In the genomic region with DNA sequence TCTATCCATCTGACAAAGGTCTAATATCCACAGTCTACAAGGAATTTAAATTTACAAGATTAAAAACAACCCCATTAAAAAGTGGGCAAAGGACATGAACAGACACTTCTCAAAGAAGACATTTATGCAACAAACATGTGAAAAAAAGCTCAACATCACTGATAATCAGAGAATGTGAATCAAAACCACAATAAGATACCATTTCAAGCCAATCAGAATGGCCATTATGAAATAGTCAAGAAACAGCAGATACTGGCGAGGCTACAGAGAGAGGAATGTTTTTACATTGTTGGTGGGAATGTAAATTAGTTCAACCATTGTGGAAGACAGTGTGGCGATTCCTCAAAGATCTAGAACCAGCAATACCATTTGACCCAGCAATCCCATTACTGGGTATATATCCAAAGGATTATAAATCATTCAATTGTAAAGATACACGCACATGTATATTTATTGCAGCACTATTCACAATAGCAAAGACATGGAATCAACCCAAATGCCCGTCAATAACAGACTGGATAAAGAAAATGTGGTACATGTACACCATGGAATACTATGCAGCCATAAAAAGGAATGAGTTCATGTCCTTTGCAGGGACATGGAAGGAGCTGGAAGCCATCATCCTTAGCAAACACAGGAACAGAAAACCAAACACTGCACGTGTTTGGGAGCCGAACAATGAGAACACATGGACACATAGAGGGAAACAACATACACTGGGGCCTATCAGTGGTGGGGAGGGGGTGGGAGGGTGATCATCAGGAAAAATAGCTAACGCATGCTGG, we compare ENCODE assay signal across 8 cellular contexts.
A peak's percentile ranks its signal among the peaks of the same experiment; 100 is the strongest.
DNase-seq lines count a peak whose midpoint lies in the region; ATAC-seq, FAIRE-seq and TF ChIP-seq lines count a peak whose summit lies in the region.
"Not testable (repeated sequence)": the region's sequence is repeated elsewhere in the genome, so short reads cannot be mapped to it uniquely, and the experiment has no call there.

No MANE protein-coding gene starts in this region.

- CTCF ChIA-PET in HEK293 (lab: Yijun Ruan, JAX), result interaction anchor here (0.7 kb wide), 1 partner anchor 1581 kb away, joined by 5 read pairs; no protein-coding TSS in a partner anchor
- CTCF ChIA-PET in K562 (lab: Yijun Ruan, JAX; ENCODE audit: low intra/inter-chr PET ratio); HepG2 (lab: Yijun Ruan, JAX; ENCODE audit: low intra/inter-chr PET ratio, low total read pairs): not testable (repeated sequence)

- POLR2A ChIA-PET in HEK293 (lab: Yijun Ruan, JAX); K562 (lab: Yijun Ruan, JAX); HepG2 (lab: Yijun Ruan, JAX): not testable (repeated sequence)

- not testable (repeated sequence) for H3K36me3 Mint-ChIP-seq in neural progenitor cell

- not testable (repeated sequence) for H3K9me3 ChIP-seq in HEK293 (ENCODE audit: control insufficient read depth, insufficient read depth, low read depth, low read length); K562 (replicated peaks; ENCODE audit: control insufficient read depth, insufficient read depth, low read depth, low read length); HepG2 (ENCODE audit: low read length); neural progenitor cell (ENCODE audit: low read depth)

- TF ChIP-seq POLR2A in K562 (conservative IDR thresholded peaks at IDR 0.05); HepG2 (IDR thresholded peaks at IDR 0.05; ENCODE audit: insufficient read depth in 1 of 2, low read depth in 2 of 2, low read length in 2 of 2): not testable (repeated sequence)

- TF ChIP-seq RAD21 in K562 (CRISPR knock-in tag; conservative IDR thresholded peaks at IDR 0.05 in 1 of 2, IDR thresholded peaks at IDR 0.05 in 1 of 2); HepG2 (CRISPR knock-in tag; IDR thresholded peaks at IDR 0.05): not testable (repeated sequence)

- not testable (repeated sequence) for H3K27me3 Mint-ChIP-seq in neural progenitor cell (ENCODE audit: insufficient read depth, low read depth)

- peaks cover 3 to 10% of the 10 kb centered on the region in 2 experiments; a peak in 2 of 5 replicates for H3K27me3 ChIP-seq in K562 (ENCODE audit: control insufficient read depth in 2 of 2, insufficient read depth in 2 of 2, low read length in 2 of 2)
- not testable (repeated sequence) for H3K27me3 ChIP-seq in HepG2 (ENCODE audit: control insufficient read depth in 1 of 2, insufficient read depth in 2 of 2, low read length in 2 of 2); neural progenitor cell

- TF ChIP-seq CTCF in D721Med (IDR thresholded peaks at IDR 0.05; ENCODE audit: insufficient read depth, missing control alignments); HEK293 (tag by site-specific recombination; IDR thresholded peaks at IDR 0.05); K562 (IDR thresholded peaks at IDR 0.05 in 2 of 3, conservative IDR thresholded peaks at IDR 0.05 in 1 of 3; ENCODE audit: insufficient read depth in 2 of 3, low read depth in 1 of 3, low read length in 3 of 3); fibroblast of the aortic adventitia (IDR thresholded peaks at IDR 0.05; ENCODE audit: insufficient read depth, low read length); HepG2 (CRISPR knock-in tag; IDR thresholded peaks at IDR 0.05); neural progenitor cell (IDR thresholded peaks at IDR 0.05): not testable (repeated sequence)

- H3K4me1 Mint-ChIP-seq in neural progenitor cell, result peaks cover 21% of the 10 kb centered on the region

- H2AFZ ChIP-seq in K562 (ENCODE audit: low read depth, low read length); HepG2 (ENCODE audit: low read length); neural progenitor cell (replicated peaks): not testable (repeated sequence)

- H3K4me3 ChIP-seq in HEK293 (ENCODE audit: low read depth, low read length); K562; fibroblast of the aortic adventitia (ENCODE audit: low read depth, low read length); HepG2 (replicated peaks in 1 of 3; ENCODE audit: insufficient read depth in 1 of 3, low read depth in 2 of 3, low read length in 3 of 3); neural progenitor cell: not testable (repeated sequence)

- not testable (repeated sequence) for H3K9ac ChIP-seq in K562 (ENCODE audit: insufficient read depth in 1 of 2, low read depth in 2 of 2, low read length in 2 of 2); HepG2 (ENCODE audit: insufficient read depth, low read depth, low read length); neural progenitor cell

- H3K79me2 ChIP-seq in K562 (ENCODE audit: control insufficient read depth, insufficient read depth, low read length); HepG2 (ENCODE audit: insufficient read depth, low read length); neural progenitor cell (ENCODE audit: low read depth): not testable (repeated sequence)

- peak; percentile 86 for FAIRE-seq in D721Med (lab: Jason Lieb, UNC)
- FAIRE-seq in K562 (lab: Jason Lieb, UNC); HepG2 (lab: Jason Lieb, UNC): not testable (repeated sequence)

- not testable (repeated sequence) for H4K20me1 ChIP-seq in K562 (replicated peaks; ENCODE audit: control insufficient read depth, insufficient read depth, low read length); HepG2 (ENCODE audit: insufficient read depth, low read length); neural progenitor cell (ENCODE audit: low read depth)

- BruUV-seq in K562 (replicated peaks; lab: Mats Ljungman, UMichigan); HepG2 (replicated peaks; lab: Mats Ljungman, UMichigan): not testable (repeated sequence)

- not testable (repeated sequence) for ATAC-seq in K562, HepG2

- intact Hi-C loops in K562 (cut with micrococcal nuclease); HepG2 (cut with micrococcal nuclease; ENCODE audit: unreplicated experiment): not testable (repeated sequence)

- H3K9me1 ChIP-seq in K562 (ENCODE audit: control insufficient read depth, insufficient read depth, low read length), result not testable (repeated sequence)

- H3K36me3 ChIP-seq in HEK293 (ENCODE audit: control insufficient read depth in 2 of 2, insufficient read depth in 1 of 2, low read length in 2 of 2); K562 (ENCODE audit: control insufficient read depth, insufficient read depth, low read length); HepG2 (replicated peaks in 1 of 2; ENCODE audit: control insufficient read depth in 1 of 2, insufficient read depth in 2 of 2, low read length in 2 of 2); neural progenitor cell: not testable (repeated sequence)

- 0% methylated on average over 7 of the region's 7 CpGs for WGBS in K562 (ENCODE audit: insufficient coverage, low coverage, missing lambda C conversion rate)
- WGBS in HepG2 (ENCODE audit: low lambda C conversion rate), result 96% methylated on average over 7 of the region's 7 CpGs

- H3K4me3 Mint-ChIP-seq in neural progenitor cell, result not testable (repeated sequence)

- H3K4me2 ChIP-seq in K562 (ENCODE audit: insufficient read depth, low read length); HepG2 (ENCODE audit: low read depth, low read length); neural progenitor cell: not testable (repeated sequence)

- DNase-seq in D721Med (ENCODE audit: insufficient read length, low spot score); K562 (ENCODE audit: extremely low read depth in 1 of 4, low spot score in 3 of 4); HepG2 (ENCODE audit: low spot score); neural progenitor cell (ENCODE audit: low spot score): not testable (repeated sequence)
- DNase-seq in amniotic epithelial cell (ENCODE audit: low read depth) (peak; percentile 89), fibroblast of peridontal ligament (ENCODE audit: extremely low read depth) (peak; percentile 25), fibroblast of the aortic adventitia (ENCODE audit: low read depth) (peak; percentile 27)

- TF ChIP-seq EP300 in K562 (IDR thresholded peaks at IDR 0.05; ENCODE audit: low read length); HepG2 (IDR thresholded peaks at IDR 0.05; ENCODE audit: low read depth in 2 of 2, low read length in 2 of 2); HepG2 (CRISPR knock-in tag; IDR thresholded peaks at IDR 0.05; ENCODE audit: borderline replicate concordance): not testable (repeated sequence)

- H3K4me1 ChIP-seq in HEK293 (ENCODE audit: control insufficient read depth, insufficient read depth, low read length); K562 (replicated peaks in 1 of 2; ENCODE audit: control insufficient read depth in 2 of 2, insufficient read depth in 2 of 2, low read length in 2 of 2): not testable (repeated sequence)
- peaks cover 51% of the 10 kb centered on the region for H3K4me1 ChIP-seq in HepG2 (ENCODE audit: insufficient read depth, low read length)
- peaks cover 13% of the 10 kb centered on the region for H3K4me1 ChIP-seq in neural progenitor cell

- in situ Hi-C loops in K562 (cut with MboI); HepG2 (cut with HindIII; ENCODE audit: extremely low pct_ligation_motif_present, low pct_unique_long_range_greater_than_20kb): not testable (repeated sequence)

- H3K27ac Mint-ChIP-seq in neural progenitor cell, result peak overlapping the region; percentile 61

- H3K9me3 Mint-ChIP-seq in neural progenitor cell, result not testable (repeated sequence)

- H3K27ac ChIP-seq in HEK293 (ENCODE audit: extremely low read depth, low read depth, low read length); K562 (ENCODE audit: extremely low read depth, low read depth, low read length); HepG2 (ENCODE audit: extremely low read length, insufficient read depth, low read length); neural progenitor cell: not testable (repeated sequence)

- not testable (repeated sequence) for H3F3A ChIP-seq in neural progenitor cell (ENCODE audit: low read depth)

TF ChIP-seq in K562, 482 proteins besides CTCF, POLR2A, EP300 and RAD21:
- TF ChIP-seq ZNF146 (CRISPR knock-in tag; IDR thresholded peaks at IDR 0.05; ENCODE audit: unreplicated experiment), result peak; percentile 51

TF ChIP-seq in HepG2, 621 proteins besides CTCF, POLR2A, EP300 and RAD21:
- 0 out of 2 replicates have a peak, but pooled peaks have one; percentile 21 for TF ChIP-seq ZMYM3 (CRISPR knock-in tag; IDR thresholded peaks at IDR 0.05)
